Comparison of ENCODE assay signal across 7 cellular contexts in the genomic region with DNA sequence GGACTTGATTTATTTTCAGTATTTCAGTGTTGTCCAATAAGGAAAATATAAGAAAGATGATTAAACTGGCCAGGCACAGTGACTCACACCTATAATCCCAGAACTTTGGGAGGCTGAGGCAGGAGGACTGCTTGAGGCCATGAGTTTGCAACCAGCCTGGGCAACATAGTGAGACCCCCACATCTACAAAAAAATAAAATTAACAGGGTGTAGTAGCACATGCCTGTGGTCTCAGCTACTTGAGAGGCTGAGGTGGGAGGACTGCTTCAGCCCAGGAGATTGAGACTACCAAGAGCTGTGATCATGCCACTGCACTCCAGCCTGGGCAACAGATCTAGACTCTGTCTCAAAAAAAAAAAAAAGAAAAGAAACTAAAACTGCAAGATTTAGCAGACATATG.
"Had no signal": no experiment of that assay in that cellular context is flagged by ENCODE, and none has a peak within 500 bp of the region (broad histone marks: within the 10 kb centered on the region; RNA-seq: fewer than 3 reads in every experiment).

No MANE protein-coding gene starts in this region.

- ATAC-seq: HCT116 had no signal

- H3K9ac ChIP-seq: GM23248 had no signal

- H3K4me3 ChIP-seq: GM23248, HAP-1 had no signal

- DNase-seq: GM23248, GOT3, H7, IMR-90, KBM-7 had no signal

- H3K9me3 ChIP-seq: HAP-1 had no signal

- H3K36me3 ChIP-seq: HAP-1 had no signal

- H3K27ac ChIP-seq: GM23248 had no signal
